ENCODE assay signal across 8 cellular contexts in genomic region chr16:77212736-77213541, GRCh38. TPM values are rescaled to one million over a fixed set of nuclear protein-coding genes. Genes with fewer than 3 reads are reported as not detected.
A peak's percentile ranks its signal among the peaks of the same experiment; 100 is the strongest.
DNase-seq lines count a peak whose midpoint lies in the region; ATAC-seq and TF ChIP-seq lines count a peak whose summit lies in the region.

No MANE protein-coding gene starts in this region.

- DNase-seq in DMS153 (lab: John Stamatoyannopoulos, UW) (peak; percentile 34), IMR-90 (no peak), ecto neural progenitor cell (ENCODE audit: low spot score) (no peak)
- DNase-seq in activated naive CD8-positive, alpha-beta T cell treated with anti-CD3 and anti-CD28 coated beads, Interleukin-2, amount 10 ng/mL, durations not matched to agents 7 days and 5 days: peak; percentile 86
- peak; percentile 49 to 66 for DNase-seq in stimulated activated CD4-positive, alpha-beta T cell treated with anti-CD3 and anti-CD28 coated beads, Interleukin-12 subunit alpha, Interleukin-12 subunit beta, amount 100 ng/mL, for 24 hours (ENCODE audit: low read depth in 2 of 2)

- peaks cover 6% of the 10 kb centered on the region for H3K4me1 Mint-ChIP-seq in activated naive CD8-positive, alpha-beta T cell treated with anti-CD3 and anti-CD28 coated beads, Interleukin-2, amount 10 ng/mL, durations not matched to agents 7 days and 5 days

- no TSS peak for BruUV-seq in IMR-90 (replicated peaks; lab: Mats Ljungman, UMichigan)

- peak overlapping the region; percentile 16; the same call in 1 of the 2 replicates for H2AK5ac ChIP-seq in IMR-90 (ENCODE audit: low read depth, low read length)

- H2BK15ac ChIP-seq in IMR-90 (ENCODE audit: low read depth, low read length): no peak overlapping the region

- no peak for TF ChIP-seq RAD21 in IMR-90 (IDR thresholded peaks at IDR 0.05; ENCODE audit: low read length)

- no peak overlapping the region; the same call in 1 of the 2 replicates for H3K27ac ChIP-seq in IMR-90 (ENCODE audit: insufficient read depth, low read length)

- no peak overlapping the region for H2BK5ac ChIP-seq in IMR-90 (ENCODE audit: low read depth, low read length, poor library complexity, severe bottlenecking)

- H3K4me1 ChIP-seq in IMR-90 (ENCODE audit: control insufficient read depth, insufficient read depth, low read length): peaks cover 3% of the 10 kb centered on the region

- no peaks in the 10 kb centered on the region for H3K36me3 Mint-ChIP-seq in activated naive CD8-positive, alpha-beta T cell treated with anti-CD3 and anti-CD28 coated beads, Interleukin-2, amount 10 ng/mL, durations not matched to agents 7 days and 5 days

- no peak overlapping the region for H3K23ac ChIP-seq in IMR-90 (ENCODE audit: low read depth, low read length)

- H3K4me2 ChIP-seq in IMR-90 (ENCODE audit: low read depth, low read length): peak overlapping the region; percentile 74

- no peaks in the 10 kb centered on the region for H3K9me3 ChIP-seq in IMR-90 (ENCODE audit: control insufficient read depth, insufficient read depth, low read length)

- no peaks in the 10 kb centered on the region for H3K9me3 Mint-ChIP-seq in activated naive CD8-positive, alpha-beta T cell treated with anti-CD3 and anti-CD28 coated beads, Interleukin-2, amount 10 ng/mL, durations not matched to agents 7 days and 5 days

- H3K36me3 ChIP-seq in IMR-90 (ENCODE audit: control insufficient read depth, insufficient read depth, low read length): no peaks in the 10 kb centered on the region

- H3K27me3 ChIP-seq in IMR-90 (ENCODE audit: control insufficient read depth, insufficient read depth, low read length): peaks cover 6% of the 10 kb centered on the region; the same call in 1 of the 2 replicates

- no peak for TF ChIP-seq CTCF in IMR-90 (conservative IDR thresholded peaks at IDR 0.05; ENCODE audit: low read depth, low read length)

- no peak for TF ChIP-seq POLR2A in IMR-90 (IDR thresholded peaks at IDR 0.05; ENCODE audit: low read depth, low read length)

- no peak overlapping the region for H3K56ac ChIP-seq in IMR-90 (ENCODE audit: extremely low read depth, insufficient read depth, low read length)

- no peak overlapping the region for H2AK9ac ChIP-seq in IMR-90 (replicated peaks; ENCODE audit: low read depth, low read length, poor library complexity)

- peak overlapping the region; percentile 66 for H3K4me3 ChIP-seq in IMR-90 (ENCODE audit: insufficient read depth, low read depth, low read length)
- peak overlapping the region; percentile 65 for H3K4me3 ChIP-seq in iPS-11a (ENCODE audit: low read depth, low read length)

- no peak overlapping the region for H4K5ac ChIP-seq in IMR-90 (ENCODE audit: low read depth, low read length)

- CTCF ChIA-PET in IMR-90 (lab: Yijun Ruan, JAX): no interaction called here

- H2AFZ ChIP-seq in IMR-90 (replicated peaks; ENCODE audit: low read length, poor library complexity): peak overlapping the region; percentile 93

- no peak overlapping the region for H2BK20ac ChIP-seq in IMR-90 (ENCODE audit: low read depth, low read length)

- intact Hi-C loops in IMR-90 (cut with micrococcal nuclease): no loop called here

- in situ Hi-C loops in IMR-90 (cut with MboI; ENCODE audit: low sequenced_read_pairs): no loop called here

- no peak overlapping the region for H2BK120ac ChIP-seq in IMR-90 (ENCODE audit: low read depth, low read length)

- no peak overlapping the region for H4K91ac ChIP-seq in IMR-90 (ENCODE audit: insufficient read depth, low read depth, low read length)

- POLR2A ChIA-PET in IMR-90 (lab: Charles Lee; ENCODE audit: unreplicated experiment): no interaction called here
- POLR2A ChIA-PET in activated naive CD8-positive, alpha-beta T cell treated with anti-CD3 and anti-CD28 coated beads, Interleukin-2, amount 10 ng/mL, durations not matched to agents 7 days and 5 days (lab: Charles Lee): interaction anchor here (0.5 to 1.3 kb wide), 4 partner anchors 12 to 1565 kb away, joined by 3 to 7 read pairs (median 3); partner anchors contain the start of genes KARS1, MON1B and TERF2IP

- H3K4ac ChIP-seq in IMR-90 (ENCODE audit: low read depth, low read length): no peak overlapping the region; the same call in 1 of the 2 replicates

- H4K8ac ChIP-seq in IMR-90 (ENCODE audit: low read depth in 2 of 2, low read length in 2 of 2): no peak overlapping the region

- H3K4me3 Mint-ChIP-seq in activated naive CD8-positive, alpha-beta T cell treated with anti-CD3 and anti-CD28 coated beads, Interleukin-2, amount 10 ng/mL, durations not matched to agents 7 days and 5 days: peak overlapping the region; percentile 87

- H3K27ac Mint-ChIP-seq in activated naive CD8-positive, alpha-beta T cell treated with anti-CD3 and anti-CD28 coated beads, Interleukin-2, amount 10 ng/mL, durations not matched to agents 7 days and 5 days: peak overlapping the region; percentile 73

- no peak overlapping the region; the same call in 1 of the 2 replicates for H3K9ac ChIP-seq in IMR-90 (ENCODE audit: low read depth, low read length)

- dilution Hi-C loops in IMR-90 (cut with HindIII; ENCODE audit: low sequenced_read_pairs, unreplicated experiment): no loop called here

- H3K27me3 Mint-ChIP-seq in activated naive CD8-positive, alpha-beta T cell treated with anti-CD3 and anti-CD28 coated beads, Interleukin-2, amount 10 ng/mL, durations not matched to agents 7 days and 5 days: no peaks in the 10 kb centered on the region

- H3K14ac ChIP-seq in IMR-90 (replicated peaks; ENCODE audit: low read depth, low read length): no peak overlapping the region

- no peaks in the 10 kb centered on the region for H4K20me1 ChIP-seq in IMR-90 (ENCODE audit: insufficient read depth, low read length)

- WGBS in IMR-90 (ENCODE audit: extremely low coverage in 2 of 2, insufficient read length in 1 of 2), 2 experiments: 8% methylated on average over 19 of the region's 62 CpGs; no CpG with 5 or more reads in 1 of the 2 experiments

- no peaks in the 10 kb centered on the region for H3K79me1 ChIP-seq in IMR-90 (ENCODE audit: low read depth in 1 of 2, low read length in 2 of 2)

- peaks cover 11% of the 10 kb centered on the region for H3K9me1 ChIP-seq in IMR-90 (ENCODE audit: insufficient read depth, low read length)

- no peak overlapping the region for H3K18ac ChIP-seq in IMR-90 (ENCODE audit: low read depth, low read length)

- ATAC-seq in GM21423 (IDR thresholded peaks at IDR 0.05; ENCODE audit: unreplicated experiment) (peak; percentile 71), IMR-90 (ENCODE audit: low read depth) (peak; percentile 85), SK-N-SH treated with all-trans-retinoic acid at 6 μM for 48 hours (peak; percentile 90)
- peak; percentile 84 for ATAC-seq in activated naive CD8-positive, alpha-beta T cell treated with anti-CD3 and anti-CD28 coated beads, Interleukin-2, amount 10 ng/mL, durations not matched to agents 7 days and 5 days (ENCODE audit: low read depth)

TF ChIP-seq in IMR-90, 13 proteins besides CTCF, POLR2A, EP300 and RAD21 (continues in another document):
- TF ChIP-seq USF2 (IDR thresholded peaks at IDR 0.05; ENCODE audit: low read depth, low read length) (no peak), MAZ (IDR thresholded peaks at IDR 0.05; ENCODE audit: borderline replicate concordance, low read depth, low read length) (no peak), MXI1 (IDR thresholded peaks at IDR 0.05; ENCODE audit: borderline replicate concordance, low read depth, low read length) (no peak), CHD1 (IDR thresholded peaks at IDR 0.05; ENCODE audit: low read depth, low read length) (no peak), MAFK (IDR thresholded peaks at IDR 0.05; ENCODE audit: low read depth, low read length) (no peak), BHLHE40 (IDR thresholded peaks at IDR 0.05; ENCODE audit: low read depth, low read length) (no peak), RCOR1 (IDR thresholded peaks at IDR 0.05; ENCODE audit: insufficient replicate concordance, low read length) (no peak)

TF ChIP-seq in SK-N-SH treated with all-trans-retinoic acid at 6 μM for 48 hours, 23 proteins besides CTCF, POLR2A, EP300 and RAD21:
- TF ChIP-seq ZNF565 (CRISPR knock-in tag; conservative IDR thresholded peaks at IDR 0.05; ENCODE audit: low read depth) (0 out of 2 replicates have a peak, but pooled peaks have one; percentile 47), ISL1 (CRISPR knock-in tag; IDR thresholded peaks at IDR 0.05) (no peak)

RNA-seq across cellular contexts. Expression of gene SYCE1L, which starts 13.7 kb away (rescaled TPM):
- total RNA-seq in IMR-90 (2012; rRNA removed): not detected in 2 replicates
- 0.10 TPM in 1 of 2 replicates, not detected in the other for polyA plus RNA-seq in IMR-90 (2012; rRNA removed)
- polyA plus RNA-seq in IMR-90 (2012; cell fraction: cytosol; rRNA removed): 0.13 and 0.47 TPM in 2 replicates
- polyA plus RNA-seq in IMR-90 (2012; cell fraction: nucleus; rRNA removed; ENCODE audit: low replicate concordance): 0.50 and 1.2 TPM in 2 replicates
- 10 to 100 TPM; 13.3 to 17.1 TPM for total RNA-seq in activated naive CD8-positive, alpha-beta T cell treated with anti-CD3 and anti-CD28 coated beads, Interleukin-2, amount 10 ng/mL, durations not matched to agents 7 days and 5 days

RNA-seq across cellular contexts. Expression of gene MON1B, which starts 21.9 kb away (rescaled TPM):
- 5.2 and 7.2 TPM in 2 replicates for total RNA-seq in IMR-90 (2012; rRNA removed)
- polyA plus RNA-seq in IMR-90 (2012; rRNA removed): 16.8 and 19.2 TPM in 2 replicates
- 12.7 and 19.6 TPM in 2 replicates for polyA plus RNA-seq in IMR-90 (2012; cell fraction: cytosol; rRNA removed)
- 31.1 and 51.6 TPM in 2 replicates for polyA plus RNA-seq in IMR-90 (2012; cell fraction: nucleus; rRNA removed; ENCODE audit: low replicate concordance)
- total RNA-seq in activated naive CD8-positive, alpha-beta T cell treated with anti-CD3 and anti-CD28 coated beads, Interleukin-2, amount 10 ng/mL, durations not matched to agents 7 days and 5 days: 10 to 100 TPM; 83.0 to 84.7 TPM

Comparison
In these comparisons a context has a peak if more than half of its experiments do, and no peak if none do; other contexts are left out.
1. DNase-seq: peak in DMS153 (single experiment), activated naive CD8-positive, alpha-beta T cell treated with anti-CD3 and anti-CD28 coated beads, Interleukin-2, amount 10 ng/mL, durations not matched to agents 7 days and 5 days (single experiment) and stimulated activated CD4-positive, alpha-beta T cell treated with anti-CD3 and anti-CD28 coated beads, Interleukin-12 subunit alpha, Interleukin-12 subunit beta, amount 100 ng/mL, for 24 hours (2 of 2); none in IMR-90 (single experiment) and ecto neural progenitor cell (single experiment).
2. RNA of gene SYCE1L, which starts 13.7 kb away (total RNA-seq): 13.3 to 17.1 TPM in activated naive CD8-positive, alpha-beta T cell treated with anti-CD3 and anti-CD28 coated beads, Interleukin-2, amount 10 ng/mL, durations not matched to agents 7 days and 5 days; not detected in IMR-90; every median in the first group is over 10 times any median in the second.
3. RNA of gene MON1B, which starts 21.9 kb away (total RNA-seq): 83.0 to 84.7 TPM in activated naive CD8-positive, alpha-beta T cell treated with anti-CD3 and anti-CD28 coated beads, Interleukin-2, amount 10 ng/mL, durations not matched to agents 7 days and 5 days; 5.2 to 7.2 TPM in IMR-90; every median in the first group is over 10 times any median in the second.
4. Peak in every context shown above with its lines, with median percentiles within 50 percentile points of each other: ATAC-seq.